ENCODE assay signal across 15 cellular contexts in genomic region chr1:38125837-38126520, GRCh38.
"Had no signal": no experiment of that assay in that cellular context is flagged by ENCODE, and none has a peak within 500 bp of the region (broad histone marks: within the 10 kb centered on the region; RNA-seq: fewer than 3 reads in every experiment).

No MANE protein-coding gene starts in this region.

- DNase-seq: activated B cell treated with CpG ODN at 0.5 μM for 24 hours; activated CD4-positive, alpha-beta T cell treated with anti-CD3 and anti-CD28 coated beads, Interleukin-2, amount 10 ng/mL, durations not matched to agents 24 days and 14 days; activated CD8-positive, alpha-beta memory T cell treated with anti-CD3 and anti-CD28 coated beads for 24 hours; activated naive CD4-positive, alpha-beta T cell treated with anti-CD3 and anti-CD28 coated beads, Interleukin-2, amount 10 ng/mL, durations not matched to agents 7 days and 5 days; cerebellar nuclear complex; dermis blood vessel endothelial cell; esophagus squamous epithelium; foreskin fibroblast; left lung; mesenchymal stem cell; nephron progenitor cell; stomach; T-helper 17 cell; tibial artery had no signal

- H3K4me3 ChIP-seq: esophagus squamous epithelium, left lung, stomach, tibial artery, vagina had no signal

- H3K4me1 ChIP-seq: left lung, stomach, tibial artery, vagina had no signal

- ATAC-seq: left lung, T-helper 17 cell had no signal

- H3K9me3 ChIP-seq: esophagus squamous epithelium, left lung, stomach, tibial artery, vagina had no signal

- H3K27ac ChIP-seq: left lung, stomach, tibial artery, vagina had no signal

- H3K27me3 ChIP-seq: vagina had no signal

- H3K36me3 ChIP-seq: esophagus squamous epithelium, left lung, stomach, tibial artery, vagina had no signal
